In the genomic region with DNA sequence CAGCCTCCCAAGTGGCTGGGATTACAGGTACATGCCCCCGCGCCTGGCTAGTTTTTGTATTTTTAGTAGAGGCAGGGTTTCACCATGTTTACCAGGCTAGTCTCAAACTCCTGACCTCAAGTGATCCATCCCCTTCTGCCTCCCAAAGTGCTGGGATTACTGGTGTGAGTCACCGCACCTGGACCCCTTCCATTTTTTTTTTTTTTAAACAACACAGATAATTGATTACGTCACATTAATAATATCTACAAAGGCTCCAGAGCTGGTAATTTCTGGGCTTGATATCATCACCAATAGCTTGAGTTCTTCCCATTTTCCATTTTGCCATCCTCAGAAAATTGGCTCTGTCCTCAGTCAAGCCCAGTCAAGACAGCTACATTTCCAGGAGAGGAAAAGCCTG, we compare ENCODE assay signal across 21 cellular contexts. TPM values are rescaled to one million over a fixed set of nuclear protein-coding genes. Genes with fewer than 3 reads are reported as not detected.
DNase-seq lines count a peak whose midpoint lies in the region; ATAC-seq and TF ChIP-seq lines count a peak whose summit lies in the region.
"Had no signal": no experiment of that assay in that cellular context is flagged by ENCODE, and none has a peak within 500 bp of the region (broad histone marks: within the 10 kb centered on the region; RNA-seq: fewer than 3 reads in every experiment).

No MANE protein-coding gene starts in this region.

- no peak overlapping the region for H3K27ac ChIP-seq in IMR-90 (ENCODE audit: insufficient read depth, low read length)
- no peak overlapping the region for H3K27ac ChIP-seq in fibroblast of lung (ENCODE audit: insufficient read depth, low read length)
- H3K27ac ChIP-seq: PC-9, RWPE1 had no signal

- H4K20me1 ChIP-seq in IMR-90 (ENCODE audit: insufficient read depth, low read length) (peaks cover 3% of the 10 kb centered on the region; the same call in 1 of the 2 replicates), fibroblast of lung (ENCODE audit: control insufficient read depth, extremely low read depth, insufficient read depth, low read length) (no peaks in the 10 kb centered on the region)

- POLR2A ChIA-PET in IMR-90 (lab: Charles Lee; ENCODE audit: unreplicated experiment): no interaction called here

- intact Hi-C loops in IMR-90 (cut with micrococcal nuclease): no loop called here

- no peak overlapping the region for H3K18ac ChIP-seq in IMR-90 (ENCODE audit: low read depth, low read length)

- H3K27me3 ChIP-seq in IMR-90 (ENCODE audit: control insufficient read depth, insufficient read depth, low read length): no peaks in the 10 kb centered on the region
- no peaks in the 10 kb centered on the region for H3K27me3 ChIP-seq in fibroblast of lung (ENCODE audit: control insufficient read depth, insufficient read depth, low read length)
- H3K27me3 ChIP-seq: BE2C had no signal

- H2BK5ac ChIP-seq in IMR-90 (ENCODE audit: low read depth, low read length, poor library complexity, severe bottlenecking): no peak overlapping the region

- H3K4ac ChIP-seq in IMR-90 (ENCODE audit: low read depth, low read length): no peak overlapping the region

- WGBS in IMR-90 (ENCODE audit: extremely low coverage in 2 of 2, insufficient read length in 1 of 2), 2 experiments: 80% methylated on average over 1 of the region's 4 CpGs; no CpG with 5 or more reads in 1 of the 2 experiments

- H3K79me1 ChIP-seq in IMR-90 (ENCODE audit: low read depth in 1 of 2, low read length in 2 of 2): peaks cover 0 to 4% of the 10 kb centered on the region in 2 experiments; a peak in 1 of 4 replicates

- no peak for TF ChIP-seq RAD21 in IMR-90 (IDR thresholded peaks at IDR 0.05; ENCODE audit: low read length)

- peaks cover 9% of the 10 kb centered on the region; the same call in 1 of the 2 replicates for H3K9me1 ChIP-seq in IMR-90 (ENCODE audit: insufficient read depth, low read length)

- CTCF ChIA-PET in IMR-90 (lab: Yijun Ruan, JAX): no interaction called here
- CTCF ChIA-PET in activated CD8-positive, alpha-beta memory T cell treated with anti-CD3 and anti-CD28 coated beads, Interleukin-2, amount 10 ng/mL, durations not matched to agents 7 days and 5 days (lab: Charles Lee): no interaction called here

- peaks cover 1% of the 10 kb centered on the region for H3K4me1 Mint-ChIP-seq in glutamatergic neuron (ENCODE audit: low read depth, unreplicated experiment)
- peaks cover 22% of the 10 kb centered on the region for H3K4me1 Mint-ChIP-seq in activated CD8-positive, alpha-beta memory T cell treated with anti-CD3 and anti-CD28 coated beads, Interleukin-2, amount 10 ng/mL, durations not matched to agents 7 days and 5 days
- H3K4me1 Mint-ChIP-seq: GM23338 had no signal

- no peak overlapping the region for H2BK15ac ChIP-seq in IMR-90 (ENCODE audit: low read depth, low read length)

- peaks cover 4% of the 10 kb centered on the region for H3K27me3 Mint-ChIP-seq in glutamatergic neuron (ENCODE audit: unreplicated experiment)
- no peaks in the 10 kb centered on the region for H3K27me3 Mint-ChIP-seq in activated CD8-positive, alpha-beta memory T cell treated with anti-CD3 and anti-CD28 coated beads, Interleukin-2, amount 10 ng/mL, durations not matched to agents 7 days and 5 days

- peak; percentile 23 for DNase-seq in ELR (ENCODE audit: low read depth)
- DNase-seq in IMR-90: peak; percentile 19
- DNase-seq in fibroblast of lung (ENCODE audit: low read depth in 2 of 2): peak; percentile 23 to 28
- peak; percentile 72 for DNase-seq in iris pigment epithelial cell (ENCODE audit: low read depth)
- DNase-seq in glutamatergic neuron: no peak
- DNase-seq in NCI-H446 (lab: John Stamatoyannopoulos, UW): no peak
- no peak for DNase-seq in activated CD8-positive, alpha-beta memory T cell treated with anti-CD3 and anti-CD28 coated beads, Interleukin-2, amount 10 ng/mL, durations not matched to agents 7 days and 5 days
- DNase-seq: BE2C, DMS79, NCI-H1092, NCI-H1436, NCI-H1930, NCI-H2227 treated with DMSO at 0.1 percent for 48 hours, NCI-H510A treated with DMSO at 0.1 percent for 48 hours, NCI-H748 treated with DMSO at 0.1 percent for 48 hours, PC-9 had no signal

- H3K9me3 ChIP-seq in IMR-90 (ENCODE audit: control insufficient read depth, insufficient read depth, low read length): no peaks in the 10 kb centered on the region
- H3K9me3 ChIP-seq in fibroblast of lung (ENCODE audit: control insufficient read depth, insufficient read depth, low read depth, low read length): no peaks in the 10 kb centered on the region
- H3K9me3 ChIP-seq: BE2C, HAP-1 had no signal

- H3K9ac ChIP-seq in IMR-90 (ENCODE audit: low read depth, low read length) (no peak overlapping the region), fibroblast of lung (ENCODE audit: insufficient read depth, low read length) (no peak overlapping the region)

- no peak overlapping the region for H2AFZ ChIP-seq in IMR-90 (replicated peaks; ENCODE audit: low read length, poor library complexity)
- H2AFZ ChIP-seq in fibroblast of lung (ENCODE audit: low read length): no peak overlapping the region
- H2AFZ ChIP-seq: GM23338, PC-9 had no signal

- no peak overlapping the region for H3K14ac ChIP-seq in IMR-90 (replicated peaks; ENCODE audit: low read depth, low read length)

- in situ Hi-C loops in IMR-90 (cut with MboI; ENCODE audit: low sequenced_read_pairs): no loop called here

- H2AK5ac ChIP-seq in IMR-90 (ENCODE audit: low read depth, low read length): no peak overlapping the region

- H4K8ac ChIP-seq in IMR-90 (ENCODE audit: low read depth in 2 of 2, low read length in 2 of 2): no peak overlapping the region

- H3K4me3 Mint-ChIP-seq in glutamatergic neuron (ENCODE audit: unreplicated experiment): no peak overlapping the region
- H3K4me3 Mint-ChIP-seq in activated CD8-positive, alpha-beta memory T cell treated with anti-CD3 and anti-CD28 coated beads, Interleukin-2, amount 10 ng/mL, durations not matched to agents 7 days and 5 days: no peak overlapping the region
- H3K4me3 Mint-ChIP-seq: GM23338 had no signal

- no peak overlapping the region for H3K27ac Mint-ChIP-seq in glutamatergic neuron (ENCODE audit: unreplicated experiment)
- no peak overlapping the region for H3K27ac Mint-ChIP-seq in activated CD8-positive, alpha-beta memory T cell treated with anti-CD3 and anti-CD28 coated beads, Interleukin-2, amount 10 ng/mL, durations not matched to agents 7 days and 5 days
- H3K27ac Mint-ChIP-seq: GM23338 had no signal

- H3K36me3 ChIP-seq in IMR-90 (ENCODE audit: control insufficient read depth, insufficient read depth, low read length) (no peaks in the 10 kb centered on the region), fibroblast of lung (ENCODE audit: control insufficient read depth, insufficient read depth, low read length) (no peaks in the 10 kb centered on the region)
- H3K36me3 ChIP-seq: BE2C, HAP-1 had no signal

- H3K23ac ChIP-seq in IMR-90 (ENCODE audit: low read depth, low read length): no peak overlapping the region

- TF ChIP-seq CTCF in IMR-90 (conservative IDR thresholded peaks at IDR 0.05; ENCODE audit: low read depth, low read length) (no peak), fibroblast of lung (conservative IDR thresholded peaks at IDR 0.05 in 1 of 2, IDR thresholded peaks at IDR 0.05 in 1 of 2; ENCODE audit: low read depth in 1 of 2, low read length in 2 of 2) (no peak), glutamatergic neuron (IDR thresholded peaks at IDR 0.05; ENCODE audit: partially characterized antibody, unreplicated experiment) (no peak)

- no peak overlapping the region for H3K56ac ChIP-seq in IMR-90 (ENCODE audit: extremely low read depth, insufficient read depth, low read length)

- H3K4me1 ChIP-seq in IMR-90 (ENCODE audit: control insufficient read depth, insufficient read depth, low read length) (no peaks in the 10 kb centered on the region), fibroblast of lung (ENCODE audit: control insufficient read depth, extremely low read depth, insufficient read depth, low read length) (no peaks in the 10 kb centered on the region)
- H3K4me1 ChIP-seq: BE2C, HAP-1 had no signal

- BruUV-seq in IMR-90 (replicated peaks; lab: Mats Ljungman, UMichigan): no TSS peak

- no peak overlapping the region for H2AK9ac ChIP-seq in IMR-90 (replicated peaks; ENCODE audit: low read depth, low read length, poor library complexity)

- no peak overlapping the region for H3K4me2 ChIP-seq in IMR-90 (ENCODE audit: low read depth, low read length)
- no peak overlapping the region for H3K4me2 ChIP-seq in fibroblast of lung (ENCODE audit: extremely low read depth, insufficient read depth, low read length)
- H3K4me2 ChIP-seq: GM23338, PC-9 had no signal

- no peak overlapping the region for H4K5ac ChIP-seq in IMR-90 (ENCODE audit: low read depth, low read length)

- no peak overlapping the region for H2BK120ac ChIP-seq in IMR-90 (ENCODE audit: low read depth, low read length)

- no peak overlapping the region for H2BK20ac ChIP-seq in IMR-90 (ENCODE audit: low read depth, low read length)

- no peaks in the 10 kb centered on the region for H3K79me2 ChIP-seq in fibroblast of lung (ENCODE audit: control insufficient read depth, insufficient read depth, low read length)

- peaks cover 13% of the 10 kb centered on the region for H3K9me3 Mint-ChIP-seq in glutamatergic neuron (ENCODE audit: unreplicated experiment)
- H3K9me3 Mint-ChIP-seq in activated CD8-positive, alpha-beta memory T cell treated with anti-CD3 and anti-CD28 coated beads, Interleukin-2, amount 10 ng/mL, durations not matched to agents 7 days and 5 days (ENCODE audit: low read depth): no peaks in the 10 kb centered on the region
- H3K9me3 Mint-ChIP-seq: GM23338 had no signal

- H4K91ac ChIP-seq in IMR-90 (ENCODE audit: insufficient read depth, low read depth, low read length): no peak overlapping the region

- TF ChIP-seq POLR2A in IMR-90 (IDR thresholded peaks at IDR 0.05; ENCODE audit: low read depth, low read length): no peak

- H3K36me3 Mint-ChIP-seq in glutamatergic neuron (ENCODE audit: unreplicated experiment): peaks cover 7% of the 10 kb centered on the region
- peaks cover 8% of the 10 kb centered on the region for H3K36me3 Mint-ChIP-seq in activated CD8-positive, alpha-beta memory T cell treated with anti-CD3 and anti-CD28 coated beads, Interleukin-2, amount 10 ng/mL, durations not matched to agents 7 days and 5 days

- no peak overlapping the region for H3K4me3 ChIP-seq in IMR-90 (ENCODE audit: insufficient read depth, low read depth, low read length)
- H3K4me3 ChIP-seq in fibroblast of lung (replicated peaks in 1 of 4; ENCODE audit: control extremely low read depth in 1 of 4, insufficient read depth in 1 of 4, low read depth in 3 of 4, low read length in 4 of 4): no peak overlapping the region
- H3K4me3 ChIP-seq: GM23338, HAP-1, K562, PC-9 had no signal

- dilution Hi-C loops in IMR-90 (cut with HindIII; ENCODE audit: low sequenced_read_pairs, unreplicated experiment): no loop called here

- ATAC-seq in IMR-90 (ENCODE audit: low read depth): no peak
- ATAC-seq in activated CD8-positive, alpha-beta memory T cell treated with anti-CD3 and anti-CD28 coated beads, Interleukin-2, amount 10 ng/mL, durations not matched to agents 7 days and 5 days: no peak
- ATAC-seq: GM23338, K562 had no signal

RNA-seq across cellular contexts. Expression of gene TTLL1, which starts 7.2 kb away (rescaled TPM):
- total RNA-seq in IMR-90 (2012; rRNA removed) (9.7 and 10.8 TPM in 2 replicates), fibroblast of lung (13.4 and 15.7 TPM in 2 replicates), glutamatergic neuron (ENCODE audit: unreplicated experiment) (22.0 TPM)
- polyA plus RNA-seq in IMR-90 (2012; rRNA removed) (12.7 and 13.2 TPM in 2 replicates), fibroblast of lung (11.7 and 15.8 TPM in 2 replicates)
- 10.6 and 14.0 TPM in 2 replicates for polyA plus RNA-seq in IMR-90 (2012; cell fraction: cytosol; rRNA removed)
- polyA plus RNA-seq in IMR-90 (2012; cell fraction: nucleus; rRNA removed; ENCODE audit: low replicate concordance): 5.5 and 9.0 TPM in 2 replicates
- 9.1 and 10.7 TPM in 2 replicates for polyA plus RNA-seq in fibroblast of lung (2012)
- polyA minus RNA-seq in fibroblast of lung (ENCODE audit: low replicate concordance): 14.1 and 19.9 TPM in 2 replicates
- 1 to 10 TPM; 9.1 to 9.9 TPM for total RNA-seq in activated CD8-positive, alpha-beta memory T cell treated with anti-CD3 and anti-CD28 coated beads, Interleukin-2, amount 10 ng/mL, durations not matched to agents 7 days and 5 days

RNA-seq across cellular contexts. Expression of gene BIK, which starts 28.6 kb away (rescaled TPM):
- total RNA-seq in IMR-90 (2012; rRNA removed) (0.18 and 0.28 TPM in 2 replicates), fibroblast of lung (not detected in 2 replicates), glutamatergic neuron (ENCODE audit: unreplicated experiment) (17.3 TPM)
- polyA plus RNA-seq in IMR-90 (2012; rRNA removed) (0.19 TPM in 1 of 2 replicates, not detected in the other), fibroblast of lung (not detected in 2 replicates)
- polyA plus RNA-seq in IMR-90 (2012; cell fraction: cytosol; rRNA removed): 0.21 and 0.22 TPM in 2 replicates
- polyA plus RNA-seq in IMR-90 (2012; cell fraction: nucleus; rRNA removed; ENCODE audit: low replicate concordance): 0.14 TPM in 1 of 2 replicates, not detected in the other
- polyA plus RNA-seq in fibroblast of lung (2012): not detected in 2 replicates
- polyA minus RNA-seq in fibroblast of lung (ENCODE audit: low replicate concordance): not detected in 2 replicates
- 1 to 10 TPM; 1.5 to 1.9 TPM for total RNA-seq in activated CD8-positive, alpha-beta memory T cell treated with anti-CD3 and anti-CD28 coated beads, Interleukin-2, amount 10 ng/mL, durations not matched to agents 7 days and 5 days
- total RNA-seq: LHCN-M2 had no signal

Comparison
In these comparisons a context has a peak if more than half of its experiments do, and no peak if none do; other contexts are left out.
1. DNase-seq: peak in ELR (single experiment), IMR-90 (single experiment), fibroblast of lung (2 of 2) and iris pigment epithelial cell (single experiment); none in glutamatergic neuron (single experiment), NCI-H446 (0 of 2) and activated CD8-positive, alpha-beta memory T cell treated with anti-CD3 and anti-CD28 coated beads, Interleukin-2, amount 10 ng/mL, durations not matched to agents 7 days and 5 days (single experiment).